23 cellular contexts compared by ENCODE assay signal in genomic region chr11:1084561-1085439, GRCh38. TPM values are rescaled to one million over a fixed set of nuclear protein-coding genes. Genes with fewer than 3 reads are reported as not detected.
DNase-seq lines count a peak whose midpoint lies in the region; ATAC-seq and TF ChIP-seq lines count a peak whose summit lies in the region.
"Had no signal": no experiment of that assay in that cellular context is flagged by ENCODE, and none has a peak within 500 bp of the region (broad histone marks: within the 10 kb centered on the region; RNA-seq: fewer than 3 reads in every experiment).

No MANE protein-coding gene starts in this region.

- no TSS peak for BruUV-seq in MCF 10A (replicated peaks; lab: Mats Ljungman, UMichigan)

- no peaks in the 10 kb centered on the region for H3K27me3 Mint-ChIP-seq in MCF 10A (ENCODE audit: insufficient read depth, unreplicated experiment)
- no peaks in the 10 kb centered on the region for H3K27me3 Mint-ChIP-seq in stimulated activated memory B cell treated with anti-CD40 and anti-IgM and Interleukin-4, amounts not matched to agents 10 μg/mL and 1 μg/mL and 100 μg/mL, for 72 hours
- H3K27me3 Mint-ChIP-seq: activated B cell treated with CpG ODN at 0.5 μM for 24 hours; CD4-positive, CD25-positive, alpha-beta regulatory T cell had no signal

- no peak overlapping the region for H3K4me3 Mint-ChIP-seq in MCF 10A (ENCODE audit: unreplicated experiment)
- no peak overlapping the region for H3K4me3 Mint-ChIP-seq in stimulated activated memory B cell treated with anti-CD40 and anti-IgM and Interleukin-4, amounts not matched to agents 10 μg/mL and 1 μg/mL and 100 μg/mL, for 72 hours
- H3K4me3 Mint-ChIP-seq: activated B cell treated with CpG ODN at 0.5 μM for 24 hours; CD4-positive, CD25-positive, alpha-beta regulatory T cell had no signal

- POLR2A ChIA-PET in MCF 10A (lab: Yijun Ruan, JAX) = no interaction called here

- no peak overlapping the region for H3K4me3 ChIP-seq in right lobe of liver
- H3K4me3 ChIP-seq: Peyer's patch, SK-N-MC had no signal

- H3K36me3 Mint-ChIP-seq in MCF 10A (ENCODE audit: insufficient read depth, unreplicated experiment) = no peaks in the 10 kb centered on the region
- H3K36me3 Mint-ChIP-seq in stimulated activated memory B cell treated with anti-CD40 and anti-IgM and Interleukin-4, amounts not matched to agents 10 μg/mL and 1 μg/mL and 100 μg/mL, for 72 hours = no peaks in the 10 kb centered on the region
- H3K36me3 Mint-ChIP-seq: activated naive CD4-positive, alpha-beta T cell treated with anti-CD3 and anti-CD28 coated beads, Interleukin-2, amount 50 U/mL, for 72 hours; CD4-positive, CD25-positive, alpha-beta regulatory T cell had no signal

- CTCF ChIA-PET in MCF 10A (lab: Yijun Ruan, JAX) = interaction anchor here (0.7 kb wide), 1 partner anchor 33 kb away, joined by 3 read pairs; no protein-coding TSS in a partner anchor

- H3K9me3 ChIP-seq in right lobe of liver = no peaks in the 10 kb centered on the region
- H3K9me3 ChIP-seq: Peyer's patch had no signal

- no peak overlapping the region for H3K27ac Mint-ChIP-seq in MCF 10A (ENCODE audit: low read depth, unreplicated experiment)
- no peak overlapping the region for H3K27ac Mint-ChIP-seq in stimulated activated memory B cell treated with anti-CD40 and anti-IgM and Interleukin-4, amounts not matched to agents 10 μg/mL and 1 μg/mL and 100 μg/mL, for 72 hours
- H3K27ac Mint-ChIP-seq: activated B cell treated with CpG ODN at 0.5 μM for 24 hours; activated naive CD4-positive, alpha-beta T cell treated with anti-CD3 and anti-CD28 coated beads, Interleukin-2, amount 50 U/mL, for 72 hours; CD4-positive, CD25-positive, alpha-beta regulatory T cell had no signal

- WGBS in right lobe of liver (ENCODE audit: insufficient coverage, low coverage, low lambda C conversion rate, missing lambda C conversion rate) = 86% methylated on average over 4 of the region's 49 CpGs

- in situ Hi-C loops in G401 (cut with HindIII; ENCODE audit: low sequenced_read_pairs) = no loop called here

- TF ChIP-seq CTCF in MCF 10A (IDR thresholded peaks at IDR 0.05; ENCODE audit: unreplicated experiment) (no peak), right lobe of liver (IDR thresholded peaks at IDR 0.05) (no peak)

- no peaks in the 10 kb centered on the region for H3K36me3 ChIP-seq in right lobe of liver
- H3K36me3 ChIP-seq: Peyer's patch had no signal

- H3K9me3 Mint-ChIP-seq in MCF 10A (ENCODE audit: unreplicated experiment) = no peaks in the 10 kb centered on the region
- no peaks in the 10 kb centered on the region for H3K9me3 Mint-ChIP-seq in stimulated activated memory B cell treated with anti-CD40 and anti-IgM and Interleukin-4, amounts not matched to agents 10 μg/mL and 1 μg/mL and 100 μg/mL, for 72 hours
- H3K9me3 Mint-ChIP-seq: activated B cell treated with CpG ODN at 0.5 μM for 24 hours; activated naive CD4-positive, alpha-beta T cell treated with anti-CD3 and anti-CD28 coated beads, Interleukin-2, amount 50 U/mL, for 72 hours; CD4-positive, CD25-positive, alpha-beta regulatory T cell had no signal

- no peaks in the 10 kb centered on the region for H3K4me1 ChIP-seq in right lobe of liver
- H3K4me1 ChIP-seq: Peyer's patch had no signal

- peak; percentile 56 for DNase-seq in activated effector memory CD4-positive, alpha-beta T cell treated with anti-CD3 and anti-CD28 coated beads, Interleukin-2, amount 50 U/mL, for 16 hours
- no peak for DNase-seq in activated effector memory CD4-positive, alpha-beta T cell treated with Interleukin-2 at 50 U/mL for 16 hours
- DNase-seq in MCF 10A (ENCODE audit: unreplicated experiment) (peak; percentile 63), right lobe of liver (peak; percentile 13 to 55 (median 42)), foreskin melanocyte (no peak), G401 (ENCODE audit: low spot score) (no peak)
- DNase-seq in activated naive CD4-positive, alpha-beta T cell treated with anti-CD3 and anti-CD28 coated beads, Interleukin-2, amount 50 U/mL, for 16 hours = no peak
- DNase-seq: activated B cell treated with CpG ODN at 0.5 μM for 24 hours; activated T-cell treated with anti-CD3 and anti-CD28 coated beads, Interleukin-2, amount 50 U/mL, for 48 hours; CD4-positive, CD25-positive, alpha-beta regulatory T cell; effector CD8-positive, alpha-beta T cell; GOT3; KG1; NCI-H1930; NCI-H446; stimulated activated CD4-positive, alpha-beta T cell treated with anti-CD3 and anti-CD28 coated beads, Interleukin-15, amount 100 ng/mL, for 24 hours had no signal

- TF ChIP-seq POLR2A in right lobe of liver (IDR thresholded peaks at IDR 0.05) = no peak

- H3K27ac ChIP-seq in right lobe of liver = no peak overlapping the region
- H3K27ac ChIP-seq: Peyer's patch, SK-N-MC had no signal

- no peaks in the 10 kb centered on the region for H3K4me1 Mint-ChIP-seq in MCF 10A (ENCODE audit: insufficient read depth, unreplicated experiment)
- H3K4me1 Mint-ChIP-seq in stimulated activated memory B cell treated with anti-CD40 and anti-IgM and Interleukin-4, amounts not matched to agents 10 μg/mL and 1 μg/mL and 100 μg/mL, for 72 hours = no peaks in the 10 kb centered on the region
- H3K4me1 Mint-ChIP-seq: activated B cell treated with CpG ODN at 0.5 μM for 24 hours; CD4-positive, CD25-positive, alpha-beta regulatory T cell had no signal

- no peaks in the 10 kb centered on the region for H3K27me3 ChIP-seq in right lobe of liver
- H3K27me3 ChIP-seq: Peyer's patch had no signal

- ATAC-seq in right lobe of liver = no peak
- peak; percentile 13 for ATAC-seq in stimulated activated memory B cell treated with anti-CD40 and anti-IgM and Interleukin-4, amounts not matched to agents 10 μg/mL and 1 μg/mL and 100 μg/mL, for 72 hours
- ATAC-seq: activated naive CD4-positive, alpha-beta T cell treated with anti-CD3 and anti-CD28 coated beads, Interleukin-2, amount 50 U/mL, for 72 hours had no signal

- intact Hi-C loops in MCF 10A (cut with micrococcal nuclease) (no loop called here), right lobe of liver (cut with DNase I) (no loop called here)

RNA-seq across cellular contexts. Expression of gene MUC2, which starts 10.1 kb away (rescaled TPM):
- total RNA-seq in MCF 10A (2022) = 0.02 TPM in 2 replicates
- total RNA-seq in right lobe of liver = under 1 TPM in 1 of 6 experiments, not detected in 5; 0.04 TPM
- total RNA-seq in G401 (2014; rRNA removed; shearing (Covaris generic)) = not detected in 2 replicates
- total RNA-seq: activated B cell treated with CpG ODN at 0.5 μM for 24 hours; activated naive CD4-positive, alpha-beta T cell treated with anti-CD3 and anti-CD28 coated beads, Interleukin-2, amount 50 U/mL, for 72 hours; CD4-positive, CD25-positive, alpha-beta regulatory T cell; mononuclear cell; renal cortical epithelial cell; temporal lobe had no signal

RNA-seq across cellular contexts. Expression of gene MUC6, which starts 48.3 kb away (rescaled TPM):
- total RNA-seq in MCF 10A (2022) = not detected in 2 replicates
- 1 to 10 TPM in 2 of 6 experiments, under 1 TPM in 4; 0.31 to 2.1 (median 0.72) TPM for total RNA-seq in right lobe of liver
- total RNA-seq in G401 (2014; rRNA removed; shearing (Covaris generic)) = not detected in 2 replicates
- total RNA-seq: activated B cell treated with CpG ODN at 0.5 μM for 24 hours; activated naive CD4-positive, alpha-beta T cell treated with anti-CD3 and anti-CD28 coated beads, Interleukin-2, amount 50 U/mL, for 72 hours; CD4-positive, CD25-positive, alpha-beta regulatory T cell; Peyer's patch; renal cortical epithelial cell had no signal

Comparison
In these comparisons a context has a peak if more than half of its experiments do, and no peak if none do; other contexts are left out.
1. DNase-seq: peak in activated effector memory CD4-positive, alpha-beta T cell treated with anti-CD3 and anti-CD28 coated beads, Interleukin-2, amount 50 U/mL, for 16 hours (single experiment), MCF 10A (single experiment) and right lobe of liver (3 of 3); none in activated effector memory CD4-positive, alpha-beta T cell treated with Interleukin-2 at 50 U/mL for 16 hours (single experiment), activated naive CD4-positive, alpha-beta T cell treated with anti-CD3 and anti-CD28 coated beads, Interleukin-2, amount 50 U/mL, for 16 hours (single experiment), foreskin melanocyte (single experiment) and G401 (single experiment).